ENCODE assay signal across 8 cellular contexts in genomic region chr9:34994429-34995287, GRCh38. TPM values are rescaled to one million over a fixed set of nuclear protein-coding genes. Genes with fewer than 3 reads are reported as not detected.
DNase-seq lines count a peak whose midpoint lies in the region; ATAC-seq and TF ChIP-seq lines count a peak whose summit lies in the region.

No MANE protein-coding gene starts in this region.

- peaks cover 64% of the 10 kb centered on the region for H3K4me1 Mint-ChIP-seq in brain

- H3K4me3 ChIP-seq in tibial artery = peak overlapping the region in 1 of 2 donors; percentile 30

- peak overlapping the region; percentile 93 to 100 for H3K27ac ChIP-seq in tibial artery

- H3K36me3 Mint-ChIP-seq in activated naive CD4-positive, alpha-beta T cell treated with anti-CD3 and anti-CD28 coated beads, Interleukin-2, amount 50 U/mL, for 72 hours = peaks cover 11 to 18% of the 10 kb centered on the region in 2 donors
- H3K36me3 Mint-ChIP-seq in brain = peaks cover 33% of the 10 kb centered on the region

- H3K27ac Mint-ChIP-seq in activated naive CD4-positive, alpha-beta T cell treated with anti-CD3 and anti-CD28 coated beads, Interleukin-2, amount 50 U/mL, for 72 hours = peak overlapping the region; percentile 84 to 98
- H3K27ac Mint-ChIP-seq in brain = peak overlapping the region; percentile 70 to 98 (median 96)

- TF ChIP-seq CTCF in brain (conservative IDR thresholded peaks at IDR 0.05) = peak; percentile 55 to 73
- TF ChIP-seq CTCF in tibial artery (IDR thresholded peaks at IDR 0.05) = peak; percentile 41 to 59

- H3K27me3 ChIP-seq in tibial artery = no peaks in the 10 kb centered on the region

- intact Hi-C loops in tibial artery (cut with DNase I; ENCODE audit: low total_unique reads) = loop anchor here (5.0 kb wide), 2 partner anchors 73 to 118 kb away; no protein-coding TSS in a partner anchor

- H3K4me1 ChIP-seq in tibial artery = peaks cover 0 to 65% (median 50%) of the 10 kb centered on the region in 4 donors

- H3K9me3 ChIP-seq in tibial artery = no peaks in the 10 kb centered on the region

- no peaks in the 10 kb centered on the region for H3K27me3 Mint-ChIP-seq in brain

- ATAC-seq in activated naive CD4-positive, alpha-beta T cell treated with anti-CD3 and anti-CD28 coated beads, Interleukin-2, amount 50 U/mL, for 72 hours = no peak
- no peak for ATAC-seq in GM18517 (IDR thresholded peaks at IDR 0.05; ENCODE audit: unreplicated experiment)
- no peak for ATAC-seq in activated CD4-positive, CD25-positive, alpha-beta regulatory T cell treated with anti-CD3 and anti-CD28 coated beads, Interleukin-2, amount 50 U/mL, for 24 hours

- no peaks in the 10 kb centered on the region for H3K9me3 Mint-ChIP-seq in activated naive CD4-positive, alpha-beta T cell treated with anti-CD3 and anti-CD28 coated beads, Interleukin-2, amount 50 U/mL, for 72 hours
- H3K9me3 Mint-ChIP-seq in brain = no peaks in the 10 kb centered on the region

- peaks cover 13 to 26% (median 22%) of the 10 kb centered on the region in 3 donors for H3K36me3 ChIP-seq in tibial artery

- H3K4me3 Mint-ChIP-seq in brain = peak overlapping the region; percentile 43 to 95 (median 80)

- no peak for DNase-seq in activated naive CD4-positive, alpha-beta T cell treated with anti-CD3 and anti-CD28 coated beads, Interleukin-2, amount 50 U/mL, for 72 hours (ENCODE audit: low spot score in 2 of 2)
- DNase-seq in activated naive CD4-positive, alpha-beta T cell treated with Interleukin-2 at 50 U/mL for 16 hours = no peak
- DNase-seq in NCI-H2107 (lab: John Stamatoyannopoulos, UW) (peak; percentile 16), left kidney (ENCODE audit: low read depth, low spot score) (peak; percentile 79), tibial artery (no peak)

RNA-seq across cellular contexts. Expression of gene DNAJB5, which starts 5.1 kb away (rescaled TPM):
- 10 to 100 TPM in 1 of 2 donors, 1 to 10 TPM in 1; 9.3 to 42.5 TPM for total RNA-seq in activated naive CD4-positive, alpha-beta T cell treated with anti-CD3 and anti-CD28 coated beads, Interleukin-2, amount 50 U/mL, for 72 hours
- polyA plus RNA-seq in brain (ENCODE audit: insufficient read depth, low read depth, low replicate concordance) = 49.4 TPM

RNA-seq across cellular contexts. Expression of gene PHF24, which starts 36.6 kb away (rescaled TPM):
- total RNA-seq in activated naive CD4-positive, alpha-beta T cell treated with anti-CD3 and anti-CD28 coated beads, Interleukin-2, amount 50 U/mL, for 72 hours = under 1 TPM; 0.06 to 0.09 TPM
- 14.7 TPM for polyA plus RNA-seq in brain (ENCODE audit: insufficient read depth, low read depth, low replicate concordance)

Comparison
In these comparisons a context has a peak if more than half of its experiments do, and no peak if none do; other contexts are left out.
1. DNase-seq: peak in NCI-H2107 (single experiment) and left kidney (single experiment); none in activated naive CD4-positive, alpha-beta T cell treated with anti-CD3 and anti-CD28 coated beads, Interleukin-2, amount 50 U/mL, for 72 hours (0 of 2), activated naive CD4-positive, alpha-beta T cell treated with Interleukin-2 at 50 U/mL for 16 hours (single experiment) and tibial artery (0 of 2).